In the genomic region with DNA sequence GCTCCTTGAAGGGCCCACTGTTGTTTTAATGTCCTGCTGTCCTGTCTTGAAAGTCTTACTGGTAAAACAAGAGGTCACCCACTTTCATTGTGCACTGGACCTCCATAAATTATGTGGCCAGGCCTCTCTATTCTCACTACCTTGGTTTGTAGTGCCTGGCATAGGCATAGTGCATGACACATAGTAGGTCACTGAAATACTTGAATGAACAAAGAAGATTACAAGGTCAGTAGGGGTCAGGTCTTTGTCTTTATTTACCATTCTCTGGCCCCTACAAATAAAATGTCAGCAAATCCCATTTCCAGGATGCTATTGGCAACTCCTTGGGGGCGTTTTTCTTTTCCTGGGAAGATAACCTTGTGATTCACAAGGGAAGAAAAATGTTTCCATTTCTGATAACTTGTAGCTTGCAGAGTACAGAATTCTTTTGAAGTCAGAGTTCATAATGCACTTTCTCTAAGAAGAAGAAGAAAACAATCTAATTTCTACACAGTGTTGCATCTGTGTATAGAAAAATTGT, we compare ENCODE assay signal across 8 cellular contexts. TPM values are rescaled to one million over a fixed set of nuclear protein-coding genes. Genes with fewer than 3 reads are reported as not detected.
DNase-seq lines count a peak whose midpoint lies in the region; ATAC-seq and FAIRE-seq lines count a peak whose summit lies in the region.

No MANE protein-coding gene starts in this region.

- peaks cover 17% of the 10 kb centered on the region for H3K36me3 ChIP-seq in iPS-18a (ENCODE audit: control insufficient read depth, low read depth, low read length)

- no peak overlapping the region for H3K9ac ChIP-seq in iPS-18a (ENCODE audit: low read length)

- H3K9me3 Mint-ChIP-seq in activated CD4-positive, alpha-beta T cell treated with anti-CD3 and anti-CD28 coated beads for 36 hours (ENCODE audit: low read depth): no peaks in the 10 kb centered on the region
- H3K9me3 Mint-ChIP-seq in activated T-helper 2 cell treated with anti-CD3 and anti-CD28 coated beads, Interferon-gamma antibody, Interleukin-2, Interleukin-4, amounts not matched to agents 10 μg/mL and 5 μg/mL and 100 μg/mL, durations not matched to agents 14 hours and 24 hours and 36 hours: no peaks in the 10 kb centered on the region
- no peaks in the 10 kb centered on the region for H3K9me3 Mint-ChIP-seq in stimulated activated naive CD8-positive, alpha-beta T cell treated with anti-CD3 and anti-CD28 coated beads, Interleukin-15, amount 100 ng/mL, for 72 hours

- H3K27me3 Mint-ChIP-seq in activated CD4-positive, alpha-beta T cell treated with anti-CD3 and anti-CD28 coated beads for 36 hours: no peaks in the 10 kb centered on the region
- peaks cover 5% of the 10 kb centered on the region for H3K27me3 Mint-ChIP-seq in activated T-helper 2 cell treated with anti-CD3 and anti-CD28 coated beads, Interferon-gamma antibody, Interleukin-2, Interleukin-4, amounts not matched to agents 10 μg/mL and 5 μg/mL and 100 μg/mL, durations not matched to agents 14 hours and 24 hours and 36 hours (ENCODE audit: low read depth)
- H3K27me3 Mint-ChIP-seq in stimulated activated naive CD8-positive, alpha-beta T cell treated with anti-CD3 and anti-CD28 coated beads, Interleukin-15, amount 100 ng/mL, for 72 hours: no peaks in the 10 kb centered on the region

- peaks cover 27% of the 10 kb centered on the region for H3K4me1 Mint-ChIP-seq in activated CD4-positive, alpha-beta T cell treated with anti-CD3 and anti-CD28 coated beads for 36 hours
- H3K4me1 Mint-ChIP-seq in activated T-helper 2 cell treated with anti-CD3 and anti-CD28 coated beads, Interferon-gamma antibody, Interleukin-2, Interleukin-4, amounts not matched to agents 10 μg/mL and 5 μg/mL and 100 μg/mL, durations not matched to agents 14 hours and 24 hours and 36 hours (ENCODE audit: low read depth): peaks cover 39% of the 10 kb centered on the region
- peaks cover 48% of the 10 kb centered on the region for H3K4me1 Mint-ChIP-seq in stimulated activated naive CD8-positive, alpha-beta T cell treated with anti-CD3 and anti-CD28 coated beads, Interleukin-15, amount 100 ng/mL, for 72 hours

- H3K36me3 Mint-ChIP-seq in activated CD4-positive, alpha-beta T cell treated with anti-CD3 and anti-CD28 coated beads for 36 hours (ENCODE audit: low read depth): peaks cover 34% of the 10 kb centered on the region
- peaks cover 47% of the 10 kb centered on the region for H3K36me3 Mint-ChIP-seq in activated T-helper 2 cell treated with anti-CD3 and anti-CD28 coated beads, Interferon-gamma antibody, Interleukin-2, Interleukin-4, amounts not matched to agents 10 μg/mL and 5 μg/mL and 100 μg/mL, durations not matched to agents 14 hours and 24 hours and 36 hours (ENCODE audit: low read depth)

- POLR2A ChIA-PET in activated CD4-positive, alpha-beta T cell treated with anti-CD3 and anti-CD28 coated beads for 36 hours (lab: Charles Lee): no interaction called here

- H3K27me3 ChIP-seq in iPS-18a (ENCODE audit: control insufficient read depth, insufficient read depth, low read length): peaks cover 31% of the 10 kb centered on the region

- no peak for FAIRE-seq in GM19239 (lab: Jason Lieb, UNC)

- peak overlapping the region; percentile 97 for H3K4me3 Mint-ChIP-seq in activated CD4-positive, alpha-beta T cell treated with anti-CD3 and anti-CD28 coated beads for 36 hours
- peak overlapping the region; percentile 91 for H3K4me3 Mint-ChIP-seq in activated T-helper 2 cell treated with anti-CD3 and anti-CD28 coated beads, Interferon-gamma antibody, Interleukin-2, Interleukin-4, amounts not matched to agents 10 μg/mL and 5 μg/mL and 100 μg/mL, durations not matched to agents 14 hours and 24 hours and 36 hours (ENCODE audit: low read depth)
- peak overlapping the region; percentile 89 to 92 for H3K4me3 Mint-ChIP-seq in stimulated activated naive CD8-positive, alpha-beta T cell treated with anti-CD3 and anti-CD28 coated beads, Interleukin-15, amount 100 ng/mL, for 72 hours

- H3K9me3 ChIP-seq in iPS-18a (ENCODE audit: control insufficient read depth, low read depth, low read length): no peaks in the 10 kb centered on the region

- no peak overlapping the region for H3K27ac Mint-ChIP-seq in activated CD4-positive, alpha-beta T cell treated with anti-CD3 and anti-CD28 coated beads for 36 hours
- peak overlapping the region; percentile 87 for H3K27ac Mint-ChIP-seq in activated T-helper 2 cell treated with anti-CD3 and anti-CD28 coated beads, Interferon-gamma antibody, Interleukin-2, Interleukin-4, amounts not matched to agents 10 μg/mL and 5 μg/mL and 100 μg/mL, durations not matched to agents 14 hours and 24 hours and 36 hours
- H3K27ac Mint-ChIP-seq in stimulated activated naive CD8-positive, alpha-beta T cell treated with anti-CD3 and anti-CD28 coated beads, Interleukin-15, amount 100 ng/mL, for 72 hours: peak overlapping the region in 1 of 2 donors; percentile 97

- H3K4me3 ChIP-seq in iPS-18a (ENCODE audit: low read length): peak overlapping the region; percentile 85

- H3K4me1 ChIP-seq in iPS-18a (ENCODE audit: control insufficient read depth, low read depth, low read length): peaks cover 7% of the 10 kb centered on the region

- CTCF ChIA-PET in activated CD4-positive, alpha-beta T cell treated with anti-CD3 and anti-CD28 coated beads for 36 hours (lab: Charles Lee): interaction anchor here (0.7 to 0.9 kb wide), 3 partner anchors 10 to 696 kb away, joined by 3 read pairs; no protein-coding TSS in a partner anchor

- H3K27ac ChIP-seq in iPS-18a (ENCODE audit: low read length): no peak overlapping the region

- intact Hi-C loops in activated CD4-positive, alpha-beta T cell treated with anti-CD3 and anti-CD28 coated beads for 36 hours (cut with DNase I, micrococcal nuclease): no loop called here
- intact Hi-C loops in activated T-helper 2 cell treated with anti-CD3 and anti-CD28 coated beads, Interferon-gamma antibody, Interleukin-2, Interleukin-4, amounts not matched to agents 10 μg/mL and 5 μg/mL and 100 μg/mL, durations not matched to agents 14 hours and 24 hours and 36 hours (cut with micrococcal nuclease): loop anchor here (5.0 kb wide), 1 partner anchor 304 kb away; no protein-coding TSS in a partner anchor

- ATAC-seq in activated CD4-positive, alpha-beta T cell treated with anti-CD3 and anti-CD28 coated beads for 36 hours: no peak
- no peak for ATAC-seq in stimulated activated naive CD8-positive, alpha-beta T cell treated with anti-CD3 and anti-CD28 coated beads, Interleukin-15, amount 100 ng/mL, for 72 hours

- DNase-seq in activated CD4-positive, alpha-beta T cell treated with anti-CD3 and anti-CD28 coated beads for 36 hours: no peak
- DNase-seq in activated CD4-positive, alpha-beta T cell treated with anti-CD3 and anti-CD28 coated beads for 4 hours: no peak
- DNase-seq in activated T-helper 2 cell treated with anti-CD3 and anti-CD28 coated beads, Interferon-gamma antibody, Interleukin-2, Interleukin-4, amounts not matched to agents 10 μg/mL and 5 μg/mL and 100 μg/mL, durations not matched to agents 14 hours and 24 hours and 36 hours (ENCODE audit: low spot score): no peak
- DNase-seq in stimulated activated naive CD8-positive, alpha-beta T cell treated with anti-CD3 and anti-CD28 coated beads, Interleukin-15, amount 100 ng/mL, for 72 hours: no peak
- DNase-seq in NCI-H774 (lab: John Stamatoyannopoulos, UW) (no peak), NCI-H2029 treated with DMSO at 0.1 percent for 48 hours (lab: John Stamatoyannopoulos, UW) (no peak), GM19239 (ENCODE audit: insufficient read length, low spot score) (no peak)

RNA-seq across cellular contexts. Expression of gene PGM2, which starts 1.4 kb away (rescaled TPM):
- total RNA-seq in activated CD4-positive, alpha-beta T cell treated with anti-CD3 and anti-CD28 coated beads for 36 hours: 10 to 100 TPM; 54.1 to 60.1 TPM
- 49.3 and 52.5 TPM in 2 replicates for total RNA-seq in activated T-helper 2 cell treated with anti-CD3 and anti-CD28 coated beads, Interferon-gamma antibody, Interleukin-2, Interleukin-4, amounts not matched to agents 10 μg/mL and 5 μg/mL and 100 μg/mL, durations not matched to agents 14 hours and 24 hours and 36 hours
